ENCODE assay signal across 1 cellular context in the genomic region with DNA sequence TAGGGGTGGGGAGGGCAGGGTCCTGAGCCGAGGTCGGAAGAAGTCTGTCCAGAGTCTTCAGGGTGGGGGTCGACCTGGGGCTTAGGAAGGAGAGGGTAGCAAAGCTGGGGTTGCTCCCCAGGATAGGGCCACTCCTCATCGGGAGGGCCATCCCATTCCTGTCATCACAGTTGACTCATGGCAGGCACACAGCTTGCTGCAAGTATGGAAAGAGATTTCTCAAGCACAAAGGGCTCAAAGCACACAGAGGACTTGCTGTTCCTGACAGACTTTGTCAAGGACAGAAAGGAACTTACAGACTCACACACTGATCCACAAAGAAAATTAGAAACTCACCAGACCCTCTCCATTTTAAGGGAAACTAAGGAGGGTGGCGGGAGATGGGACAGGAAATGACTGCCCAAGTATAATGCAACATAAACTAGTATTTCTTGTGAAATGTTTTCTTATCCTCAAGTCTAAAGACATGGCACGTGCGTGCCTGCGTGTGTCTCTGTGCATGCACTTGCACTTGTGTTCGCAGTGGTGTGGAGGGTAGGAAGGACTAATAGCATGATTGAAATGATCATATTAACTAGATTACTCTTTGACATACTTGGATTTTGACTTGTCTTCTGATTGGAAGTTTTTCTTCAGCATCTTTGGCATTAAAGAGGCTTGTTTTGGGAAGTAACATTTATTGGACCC.
A peak's percentile ranks its signal among the peaks of the same experiment; 100 is the strongest.
TF ChIP-seq lines count a peak whose summit lies in the region.

No MANE protein-coding gene starts in this region.

TF ChIP-seq in GM12891, 5 proteins besides CTCF, POLR2A, EP300 and RAD21:
- TF ChIP-seq TAF1 (IDR thresholded peaks at IDR 0.05; ENCODE audit: low read depth, low read length) = no peak
- no peak for TF ChIP-seq POU2F2 (IDR thresholded peaks at IDR 0.05; ENCODE audit: low read depth, low read length)
- TF ChIP-seq PAX5 (IDR thresholded peaks at IDR 0.05; ENCODE audit: insufficient read depth, low read length, severe bottlenecking) = no peak
- peak; percentile 54 for TF ChIP-seq POLR2AphosphoS5 (IDR thresholded peaks at IDR 0.05; ENCODE audit: low read depth, low read length)
- no peak for TF ChIP-seq SPI1 (IDR thresholded peaks at IDR 0.05; ENCODE audit: low read depth, low read length)
